In the genomic region with DNA sequence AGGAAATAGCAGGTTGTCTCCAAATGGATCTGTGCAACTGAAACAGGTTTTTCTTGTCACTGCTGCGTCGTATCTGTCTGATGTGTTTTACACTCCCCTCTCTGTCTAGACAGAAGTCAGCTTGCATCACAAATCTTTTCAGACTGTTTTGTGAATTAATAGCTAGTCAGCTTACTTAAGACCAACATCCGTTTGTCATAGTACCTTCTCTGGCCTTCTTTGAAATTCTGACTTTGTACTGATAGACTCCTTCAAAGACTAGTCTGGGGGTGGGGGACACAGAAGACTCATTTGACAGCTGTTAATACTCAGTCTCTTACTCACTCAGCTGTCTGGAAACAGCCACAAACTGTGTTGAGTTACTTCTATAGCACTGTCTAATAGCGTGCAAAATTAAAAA, we compare ENCODE assay signal across 16 cellular contexts.
DNase-seq lines count a peak whose midpoint lies in the region; ATAC-seq, FAIRE-seq and TF ChIP-seq lines count a peak whose summit lies in the region.
"Had no signal": no experiment of that assay in that cellular context is flagged by ENCODE, and none has a peak within 500 bp of the region (broad histone marks: within the 10 kb centered on the region; RNA-seq: fewer than 3 reads in every experiment).

No MANE protein-coding gene starts in this region.

- FAIRE-seq in GM19239 (lab: Jason Lieb, UNC) (no peak), GM12891 (lab: Jason Lieb, UNC) (no peak)
- FAIRE-seq: frontal cortex, kidney had no signal

- intact Hi-C loops in left cardiac atrium (cut with DNase I), result no loop called here

- TF ChIP-seq POLR2A in GM12891 (IDR thresholded peaks at IDR 0.05; ENCODE audit: low read depth, low read length), result no peak

- no peak overlapping the region for H3K4me3 ChIP-seq in AG04449 (ENCODE audit: low read depth, low read length)
- H3K4me3 ChIP-seq: dorsolateral prefrontal cortex, MG63, testis had no signal

- H3K4me3 Mint-ChIP-seq in osteocyte (ENCODE audit: unreplicated experiment), result no peak overlapping the region
- no peak overlapping the region for H3K4me3 Mint-ChIP-seq in stimulated activated naive B cell treated with anti-CD40 and anti-IgM and Interleukin-4, amounts not matched to agents 10 μg/mL and 1 μg/mL and 100 μg/mL, for 72 hours
- H3K4me3 Mint-ChIP-seq: naive thymus-derived CD8-positive, alpha-beta T cell had no signal

- peak; percentile 38 to 92 for ATAC-seq in left cardiac atrium
- ATAC-seq in stimulated activated naive B cell treated with anti-CD40 and anti-IgM and Interleukin-4, amounts not matched to agents 10 μg/mL and 1 μg/mL and 100 μg/mL, for 72 hours (replicated peaks), result no peak
- no peak for ATAC-seq in activated naive CD4-positive, alpha-beta T cell treated with anti-CD3 and anti-CD28 coated beads, Interleukin-2, amount 50 U/mL, for 72 hours
- ATAC-seq: naive thymus-derived CD8-positive, alpha-beta T cell had no signal

- DNase-seq in AG04449 (ENCODE audit: low read depth, low spot score), result peak; percentile 21
- DNase-seq in amniotic epithelial cell (ENCODE audit: low read depth), result peak; percentile 71
- no peak for DNase-seq in left cardiac atrium
- no peak for DNase-seq in osteocyte (ENCODE audit: extremely low spot score, unreplicated experiment)
- DNase-seq in stimulated activated naive B cell treated with anti-CD40 and anti-IgM and Interleukin-4, amounts not matched to agents 10 μg/mL and 1 μg/mL and 100 μg/mL, for 72 hours, result no peak
- no peak for DNase-seq in activated naive CD4-positive, alpha-beta T cell treated with anti-CD3 and anti-CD28 coated beads, Interleukin-2, amount 50 U/mL, for 72 hours (ENCODE audit: low spot score in 2 of 2)
- no peak for DNase-seq in GM19239 (ENCODE audit: insufficient read length, low spot score)
- DNase-seq in GM12891 (ENCODE audit: insufficient read length, low spot score), result no peak
- DNase-seq: activated CD4-positive, CD25-positive, alpha-beta regulatory T cell; dorsolateral prefrontal cortex; HCEC 1CT; kidney; MG63; naive thymus-derived CD8-positive, alpha-beta T cell; testis had no signal

- CTCF ChIA-PET in AG04449 (lab: Yijun Ruan, JAX), result interaction anchor here (0.9 kb wide), 1 partner anchor 15 kb away, joined by 4 read pairs; no protein-coding TSS in a partner anchor

- peak overlapping the region; percentile 93 for H3K27ac Mint-ChIP-seq in osteocyte (ENCODE audit: unreplicated experiment)
- H3K27ac Mint-ChIP-seq in stimulated activated naive B cell treated with anti-CD40 and anti-IgM and Interleukin-4, amounts not matched to agents 10 μg/mL and 1 μg/mL and 100 μg/mL, for 72 hours, result no peak overlapping the region
- no peak overlapping the region for H3K27ac Mint-ChIP-seq in activated naive CD4-positive, alpha-beta T cell treated with anti-CD3 and anti-CD28 coated beads, Interleukin-2, amount 50 U/mL, for 72 hours
- H3K27ac Mint-ChIP-seq: naive thymus-derived CD8-positive, alpha-beta T cell had no signal

- H3K9me3 Mint-ChIP-seq in osteocyte (ENCODE audit: unreplicated experiment), result no peaks in the 10 kb centered on the region
- H3K9me3 Mint-ChIP-seq in stimulated activated naive B cell treated with anti-CD40 and anti-IgM and Interleukin-4, amounts not matched to agents 10 μg/mL and 1 μg/mL and 100 μg/mL, for 72 hours, result no peaks in the 10 kb centered on the region
- no peaks in the 10 kb centered on the region for H3K9me3 Mint-ChIP-seq in activated naive CD4-positive, alpha-beta T cell treated with anti-CD3 and anti-CD28 coated beads, Interleukin-2, amount 50 U/mL, for 72 hours
- H3K9me3 Mint-ChIP-seq: naive thymus-derived CD8-positive, alpha-beta T cell had no signal

- peaks cover 53% of the 10 kb centered on the region for H3K36me3 Mint-ChIP-seq in osteocyte (ENCODE audit: unreplicated experiment)
- no peaks in the 10 kb centered on the region for H3K36me3 Mint-ChIP-seq in stimulated activated naive B cell treated with anti-CD40 and anti-IgM and Interleukin-4, amounts not matched to agents 10 μg/mL and 1 μg/mL and 100 μg/mL, for 72 hours
- H3K36me3 Mint-ChIP-seq in activated naive CD4-positive, alpha-beta T cell treated with anti-CD3 and anti-CD28 coated beads, Interleukin-2, amount 50 U/mL, for 72 hours, result no peaks in the 10 kb centered on the region
- H3K36me3 Mint-ChIP-seq: naive thymus-derived CD8-positive, alpha-beta T cell had no signal

- no peak for TF ChIP-seq CTCF in AG04449 (IDR thresholded peaks at IDR 0.05; ENCODE audit: insufficient read depth, low read length, missing control alignments)
- TF ChIP-seq CTCF in osteocyte (IDR thresholded peaks at IDR 0.05), result no peak

- POLR2A ChIA-PET in AG04449 (lab: Yijun Ruan, JAX), result no interaction called here

- peaks cover 91% of the 10 kb centered on the region for H3K4me1 Mint-ChIP-seq in osteocyte (ENCODE audit: unreplicated experiment)
- no peaks in the 10 kb centered on the region for H3K4me1 Mint-ChIP-seq in stimulated activated naive B cell treated with anti-CD40 and anti-IgM and Interleukin-4, amounts not matched to agents 10 μg/mL and 1 μg/mL and 100 μg/mL, for 72 hours
- H3K4me1 Mint-ChIP-seq: naive thymus-derived CD8-positive, alpha-beta T cell had no signal

- no peaks in the 10 kb centered on the region for H3K27me3 Mint-ChIP-seq in osteocyte (ENCODE audit: unreplicated experiment)
- peaks cover 0 to 8% of the 10 kb centered on the region in 2 donors for H3K27me3 Mint-ChIP-seq in stimulated activated naive B cell treated with anti-CD40 and anti-IgM and Interleukin-4, amounts not matched to agents 10 μg/mL and 1 μg/mL and 100 μg/mL, for 72 hours

TF ChIP-seq in GM12891, 5 proteins besides CTCF, POLR2A, EP300 and RAD21:
- TF ChIP-seq PAX5 (IDR thresholded peaks at IDR 0.05; ENCODE audit: insufficient read depth, low read length, severe bottlenecking) (no peak), POU2F2 (IDR thresholded peaks at IDR 0.05; ENCODE audit: low read depth, low read length) (no peak), SPI1 (IDR thresholded peaks at IDR 0.05; ENCODE audit: low read depth, low read length) (no peak), TAF1 (IDR thresholded peaks at IDR 0.05; ENCODE audit: low read depth, low read length) (no peak), POLR2AphosphoS5 (IDR thresholded peaks at IDR 0.05; ENCODE audit: low read depth, low read length) (no peak)

Comparison
In these comparisons a context has a peak if more than half of its experiments do, and no peak if none do; other contexts are left out.
1. DNase-seq: peak in AG04449 (single experiment) and amniotic epithelial cell (single experiment); none in left cardiac atrium (single experiment), osteocyte (single experiment), stimulated activated naive B cell treated with anti-CD40 and anti-IgM and Interleukin-4, amounts not matched to agents 10 μg/mL and 1 μg/mL and 100 μg/mL, for 72 hours (single experiment), activated naive CD4-positive, alpha-beta T cell treated with anti-CD3 and anti-CD28 coated beads, Interleukin-2, amount 50 U/mL, for 72 hours (0 of 2), GM19239 (single experiment) and GM12891 (single experiment).
2. ATAC-seq: peak in left cardiac atrium (2 of 2); none in stimulated activated naive B cell treated with anti-CD40 and anti-IgM and Interleukin-4, amounts not matched to agents 10 μg/mL and 1 μg/mL and 100 μg/mL, for 72 hours (0 of 2) and activated naive CD4-positive, alpha-beta T cell treated with anti-CD3 and anti-CD28 coated beads, Interleukin-2, amount 50 U/mL, for 72 hours (0 of 2).